In the genomic region with DNA sequence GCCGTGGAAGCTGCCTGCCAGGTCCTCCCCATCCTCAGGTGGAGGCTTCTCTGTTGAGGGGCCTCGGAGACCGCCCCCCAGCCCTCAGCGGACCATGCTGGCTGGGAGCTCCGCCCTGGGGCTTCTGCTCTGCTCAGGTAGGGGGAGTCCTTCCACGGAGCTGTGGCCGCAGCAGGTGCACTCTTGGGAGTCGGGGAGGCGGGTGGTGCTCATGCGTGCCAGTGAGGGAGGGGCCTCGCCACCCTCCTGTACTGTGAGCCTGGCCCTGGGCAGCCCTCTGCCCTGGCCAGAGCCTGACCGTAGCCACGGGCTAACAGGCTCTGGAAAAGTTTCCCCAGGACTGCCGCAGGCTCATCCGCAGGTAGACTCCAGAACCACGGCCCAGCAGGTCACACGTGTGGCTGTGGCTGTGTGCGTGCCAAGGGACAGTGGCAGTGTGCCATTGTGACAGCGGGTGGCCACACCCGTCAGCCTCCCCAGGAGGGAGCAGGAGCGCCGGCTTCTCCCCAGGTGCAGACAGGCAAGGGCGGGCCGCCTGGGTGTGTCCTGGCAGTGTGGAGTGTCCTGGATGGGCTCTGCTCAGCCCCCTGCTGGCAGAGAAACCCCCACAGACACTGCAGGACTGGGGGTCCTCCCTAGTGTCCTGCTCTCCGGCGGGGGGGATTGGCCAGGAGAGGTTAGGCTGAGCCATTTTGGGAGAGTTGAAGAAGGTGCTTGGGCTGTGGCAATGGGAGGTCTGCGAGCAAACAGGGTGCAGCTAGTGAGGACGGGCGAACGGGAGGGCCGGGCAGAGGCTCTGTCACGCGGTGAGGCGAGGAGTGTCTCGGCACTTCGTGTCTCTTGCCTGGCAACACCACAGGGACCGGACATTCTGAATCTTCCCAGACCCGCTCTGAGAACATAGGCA, we compare ENCODE assay signal across 18 cellular contexts. TPM values are rescaled to one million over a fixed set of nuclear protein-coding genes. Genes with fewer than 3 reads are reported as not detected.
DNase-seq lines count a peak whose midpoint lies in the region; ATAC-seq and TF ChIP-seq lines count a peak whose summit lies in the region.
"Had no signal": no experiment of that assay in that cellular context is flagged by ENCODE, and none has a peak within 500 bp of the region (broad histone marks: within the 10 kb centered on the region; RNA-seq: fewer than 3 reads in every experiment).

No MANE protein-coding gene starts in this region.

- peaks cover 8% of the 10 kb centered on the region for H3K4me1 ChIP-seq in colonic mucosa
- no peaks in the 10 kb centered on the region for H3K4me1 ChIP-seq in lower lobe of right lung
- no peaks in the 10 kb centered on the region for H3K4me1 ChIP-seq in upper lobe of left lung
- H3K4me1 ChIP-seq: parathyroid adenoma had no signal

- peak; percentile 47 for DNase-seq in Right ventricle myocardium superior
- no peak for DNase-seq in cardiac septum (ENCODE audit: low spot score)
- DNase-seq in colonic mucosa = peak; percentile 86
- peak; percentile 47 for DNase-seq in lower lobe of right lung
- DNase-seq in upper lobe of left lung = peak; percentile 19 to 68
- DNase-seq in medulla oblongata (ENCODE audit: extremely low spot score) = no peak
- DNase-seq: activated CD4-positive, alpha-beta T cell treated with anti-CD3 and anti-CD28 coated beads for 36 hours; CD4-positive, alpha-beta T cell; DMS79 treated with DMSO at 0.1 percent for 48 hours; hippocampal formation; Karpas-422; NCI-H1436 treated with DMSO at 0.1 percent for 48 hours; NCI-H510A treated with DMSO at 0.1 percent for 48 hours; SK-N-SH had no signal

- H3K9ac ChIP-seq in colonic mucosa (ENCODE audit: low read depth in 2 of 2, low read length in 2 of 2) = peak overlapping the region in 1 of 2 donors; percentile 14
- H3K9ac ChIP-seq: parathyroid adenoma, SK-N-SH had no signal

- 95 to 96% methylated on average over 31 to 38 of the region's 38 CpGs for WGBS in upper lobe of left lung, 2 donors

- TF ChIP-seq POLR2A in upper lobe of left lung (IDR thresholded peaks at IDR 0.05) = no peak

- TF ChIP-seq EP300 in upper lobe of left lung (IDR thresholded peaks at IDR 0.05) = no peak

- H3K36me3 ChIP-seq in colonic mucosa = no peaks in the 10 kb centered on the region
- H3K36me3 ChIP-seq in lower lobe of right lung = peaks cover 59% of the 10 kb centered on the region
- peaks cover 0 to 71% (median 38%) of the 10 kb centered on the region in 4 donors for H3K36me3 ChIP-seq in upper lobe of left lung

- peak; percentile 19 for ATAC-seq in Right ventricle myocardium superior (ENCODE audit: poor library complexity)
- peak; percentile 13 to 15 for ATAC-seq in lower lobe of right lung
- ATAC-seq in upper lobe of left lung (ENCODE audit: low FRiP score in 2 of 2) = peak in 1 of 2 donors; percentile 25
- no peak for ATAC-seq in GM19324 (IDR thresholded peaks at IDR 0.05; ENCODE audit: low FRiP score, unreplicated experiment)
- no peak for ATAC-seq in GM19395 (IDR thresholded peaks at IDR 0.05; ENCODE audit: unreplicated experiment)
- ATAC-seq: activated CD4-positive, alpha-beta T cell treated with anti-CD3 and anti-CD28 coated beads for 36 hours had no signal

- no peak overlapping the region for H3K27ac ChIP-seq in colonic mucosa
- H3K27ac ChIP-seq in lower lobe of right lung = no peak overlapping the region
- H3K27ac ChIP-seq in upper lobe of left lung = no peak overlapping the region
- H3K27ac ChIP-seq: HL-60, parathyroid adenoma had no signal

- intact Hi-C loops in Right ventricle myocardium superior (cut with DNase I) (no loop called here), cardiac septum (cut with DNase I) (no loop called here), colonic mucosa (cut with DNase I) (no loop called here), lower lobe of right lung (cut with DNase I) (no loop called here)

- no peak overlapping the region for H3K4me3 ChIP-seq in colonic mucosa
- H3K4me3 ChIP-seq in lower lobe of right lung = no peak overlapping the region
- no peak overlapping the region for H3K4me3 ChIP-seq in upper lobe of left lung

- H3K27me3 ChIP-seq in colonic mucosa (no peaks in the 10 kb centered on the region), lower lobe of right lung (ENCODE audit: low read depth) (no peaks in the 10 kb centered on the region), upper lobe of left lung (no peaks in the 10 kb centered on the region)

- H3K9me3 ChIP-seq in colonic mucosa (no peaks in the 10 kb centered on the region), lower lobe of right lung (no peaks in the 10 kb centered on the region), upper lobe of left lung (no peaks in the 10 kb centered on the region)
- H3K9me3 ChIP-seq: SK-N-SH had no signal

- no peak for TF ChIP-seq CTCF in colonic mucosa (IDR thresholded peaks at IDR 0.05)
- no peak for TF ChIP-seq CTCF in lower lobe of right lung (IDR thresholded peaks at IDR 0.05)
- TF ChIP-seq CTCF in upper lobe of left lung (IDR thresholded peaks at IDR 0.05) = peak in 1 of 6 experiments; percentile 9

RNA-seq across cellular contexts. Expression of a gene that starts 29.5 kb away (rescaled TPM):
- total RNA-seq in Right ventricle myocardium superior = 39.7 TPM
- total RNA-seq in cardiac septum = 7.3 TPM
- total RNA-seq in colonic mucosa = 1 to 10 TPM; 1.7 to 4.0 TPM
- total RNA-seq in lower lobe of right lung = 16.2 TPM
- total RNA-seq in upper lobe of left lung = 10 to 100 TPM; 14.3 to 42.7 (median 19.1) TPM

RNA-seq across cellular contexts. Expression of a gene that starts 51.5 kb away (rescaled TPM):
- 1.7 TPM for total RNA-seq in Right ventricle myocardium superior
- 0.86 TPM for total RNA-seq in cardiac septum
- 10 to 100 TPM in 1 of 2 donors, 1 to 10 TPM in 1; 3.8 to 21.0 TPM for total RNA-seq in colonic mucosa
- 10.6 TPM for total RNA-seq in lower lobe of right lung
- total RNA-seq in upper lobe of left lung = 10 to 100 TPM in 2 of 6 donors, 1 to 10 TPM in 4; 6.8 to 21.0 (median 9.4) TPM

Comparison
In these comparisons a context has a peak if more than half of its experiments do, and no peak if none do; other contexts are left out.
1. DNase-seq: peak in Right ventricle myocardium superior (single experiment), colonic mucosa (single experiment), lower lobe of right lung (single experiment) and upper lobe of left lung (2 of 2); none in cardiac septum (single experiment) and medulla oblongata (single experiment).
2. ATAC-seq: peak in Right ventricle myocardium superior (single experiment) and lower lobe of right lung (2 of 2); none in GM19324 (single experiment) and GM19395 (single experiment).